Comparison of ENCODE assay signal across 11 cellular contexts in genomic region chr15:58134886-58135285, GRCh38. TPM values are rescaled to one million over a fixed set of nuclear protein-coding genes. Genes with fewer than 3 reads are reported as not detected.
"Had no signal": no experiment of that assay in that cellular context is flagged by ENCODE, and none has a peak within 500 bp of the region (broad histone marks: within the 10 kb centered on the region; RNA-seq: fewer than 3 reads in every experiment).

No MANE protein-coding gene starts in this region.

- H3K9ac ChIP-seq: GM23248 had no signal

- H3K4me2 ChIP-seq: GM23338 had no signal

- H3K9me3 ChIP-seq: HAP-1 had no signal

- ATAC-seq: GM23338, HCT116 had no signal

- H3K36me3 ChIP-seq: HAP-1 had no signal

- FAIRE-seq: H54 had no signal

- H3K4me3 ChIP-seq: GM23248, GM23338, HAP-1 had no signal

- H2AFZ ChIP-seq: GM23248, GM23338 had no signal

- H3K4me1 ChIP-seq: HAP-1 had no signal

- H3K27ac ChIP-seq: GM23248 had no signal

- DNase-seq: GM23248, GOT3, H7, H9, HCEC 1CT, HFFc6 had no signal

RNA-seq across cellular contexts. Expression of gene AQP9, which starts 3.3 kb away (rescaled TPM):
- total RNA-seq: GM23248, GM23338, H4, H7, H9, HFFc6 had no signal
- polyA plus RNA-seq: GM23248, GM23338 had no signal
